ENCODE assay signal across 8 cellular contexts in genomic region chr3:120498947-120499346, GRCh38. TPM values are rescaled to one million over a fixed set of nuclear protein-coding genes. Genes with fewer than 3 reads are reported as not detected.
DNase-seq lines count a peak whose midpoint lies in the region; ATAC-seq and TF ChIP-seq lines count a peak whose summit lies in the region.

No MANE protein-coding gene starts in this region.

- peak overlapping the region; percentile 69 for H3K4me3 Mint-ChIP-seq in HFFc6

- TF ChIP-seq CTCF in HFFc6 (IDR thresholded peaks at IDR 0.05) (no peak), breast epithelium (IDR thresholded peaks at IDR 0.05) (no peak), transverse colon (IDR thresholded peaks at IDR 0.05) (no peak), GM13976 (IDR thresholded peaks at IDR 0.05; ENCODE audit: borderline replicate concordance, control extremely low read depth, extremely low read depth, insufficient read depth, missing control alignments) (no peak)

- H3K9me3 Mint-ChIP-seq in HFFc6 = peaks cover 23% of the 10 kb centered on the region

- H3K27me3 Mint-ChIP-seq in HFFc6 (ENCODE audit: insufficient read depth) = no peaks in the 10 kb centered on the region; the same call in 1 of the 2 replicates

- H3K4me1 Mint-ChIP-seq in HFFc6 (ENCODE audit: low read depth) = peaks cover 54% of the 10 kb centered on the region

- no peaks in the 10 kb centered on the region for H3K9me3 ChIP-seq in breast epithelium
- no peaks in the 10 kb centered on the region for H3K9me3 ChIP-seq in transverse colon

- ATAC-seq in HG03196 (IDR thresholded peaks at IDR 0.05; ENCODE audit: unreplicated experiment) = no peak

- peak overlapping the region; percentile 83 for H3K27ac Mint-ChIP-seq in HFFc6

- DNase-seq in HFFc6 = peak; percentile 97
- peak in 1 of 2 donors; percentile 20 for DNase-seq in breast epithelium (ENCODE audit: low spot score in 2 of 2)
- peak; percentile 84 for DNase-seq in islet precursor cell
- DNase-seq in transverse colon = no peak
- no peak for DNase-seq in SHP77 (lab: John Stamatoyannopoulos, UW)
- no peak for DNase-seq in GM13976 (ENCODE audit: low spot score)
- DNase-seq in DMS 273 (lab: John Stamatoyannopoulos, UW; ENCODE audit: unreplicated experiment) = no peak

- no peaks in the 10 kb centered on the region for H3K36me3 ChIP-seq in breast epithelium
- H3K36me3 ChIP-seq in transverse colon = no peaks in the 10 kb centered on the region

- H3K27me3 ChIP-seq in breast epithelium (no peaks in the 10 kb centered on the region), transverse colon (no peaks in the 10 kb centered on the region)

- TF ChIP-seq POLR2A in breast epithelium (IDR thresholded peaks at IDR 0.05) (no peak), transverse colon (IDR thresholded peaks at IDR 0.05) (no peak)

- in situ Hi-C loops in transverse colon (cut with MboI; ENCODE audit: low pct_ligation_motif_present in 1 of 4, low pct_unique_long_range_greater_than_20kb in 1 of 4, low sequenced_read_pairs in 3 of 4) (no loop called here), GM13976 (cut with MboI; ENCODE audit: low sequenced_read_pairs, unreplicated experiment) (no loop called here)

- intact Hi-C loops in breast epithelium (cut with DNase I; ENCODE audit: low total_unique reads) (no loop called here), transverse colon (cut with DNase I; ENCODE audit: low total_unique reads) (no loop called here)

- H3K4me1 ChIP-seq in breast epithelium (peaks cover 0 to 4% of the 10 kb centered on the region in 2 donors), transverse colon (peaks cover 0 to 19% (median 3%) of the 10 kb centered on the region in 4 donors)

- TF ChIP-seq EP300 in transverse colon (IDR thresholded peaks at IDR 0.05; ENCODE audit: low read depth) = no peak

- H3K27ac ChIP-seq in breast epithelium (peak overlapping the region; percentile 54 to 70), transverse colon (peak overlapping the region in 3 of 4 donors; percentile 14 to 29 (median 15))

- H3K4me3 ChIP-seq in breast epithelium (no peak overlapping the region), transverse colon (no peak overlapping the region)

- H3K36me3 Mint-ChIP-seq in HFFc6 (ENCODE audit: low read depth) = peaks cover 19% of the 10 kb centered on the region

RNA-seq across cellular contexts. Expression of gene FSTL1, which starts 48.2 kb away (rescaled TPM):
- total RNA-seq in HFFc6 (2021; fragmentation: NEBNext Ultra II Directional; extraction: Animal tissue kit (Norgen Biotek cat#: 25700)) = 1,000 to 10,000 TPM; 1,595 to 1,958 (median 1,726) TPM
- total RNA-seq in breast epithelium (1,000 to 10,000 TPM in 1 of 3 donors, 100 to 1,000 TPM in 2; 225 to 1,263 (median 355) TPM), transverse colon (100 to 1,000 TPM in 1 of 4 donors, 10 to 100 TPM in 3; 81.2 to 106 (median 91.8) TPM)

Comparison
In these comparisons a context has a peak if more than half of its experiments do, and no peak if none do; other contexts are left out.
1. DNase-seq: peak in HFFc6 (single experiment) and islet precursor cell (single experiment); none in transverse colon (single experiment), SHP77 (0 of 2), GM13976 (single experiment) and DMS 273 (single experiment).